Comparison of ENCODE assay signal across 23 cellular contexts in the genomic region with DNA sequence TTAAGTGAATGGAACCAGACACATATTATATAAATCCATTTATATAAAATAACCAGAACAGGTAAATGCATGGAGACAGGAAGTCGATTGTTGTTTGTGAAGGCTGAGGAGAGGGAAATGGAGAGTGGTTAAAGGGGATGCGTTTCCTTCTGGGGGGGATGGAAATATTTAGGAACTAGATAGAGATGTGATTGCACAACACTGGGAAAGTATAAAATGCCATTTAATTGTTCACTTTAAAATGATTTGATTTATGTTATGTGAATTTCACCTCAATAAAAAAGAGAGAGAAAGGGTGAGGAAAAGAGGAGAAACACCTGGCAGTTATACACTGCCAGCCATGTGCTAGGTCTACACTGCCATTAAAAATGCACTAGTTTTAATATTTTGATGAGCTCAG.
"Had no signal": no experiment of that assay in that cellular context is flagged by ENCODE, and none has a peak within 500 bp of the region (broad histone marks: within the 10 kb centered on the region; RNA-seq: fewer than 3 reads in every experiment).

No MANE protein-coding gene starts in this region.

- ATAC-seq: mucosa of descending colon; naive thymus-derived CD4-positive, alpha-beta T cell; natural killer cell treated with Interleukin-12 subunit alpha and Interleukin-12 subunit beta and Interleukin-15 and Interleukin-18, amount 100 ng/mL, for 72 hours; sciatic nerve; stimulated activated naive B cell treated with anti-CD40 and anti-IgM and Interleukin-4, amounts not matched to agents 10 μg/mL and 1 μg/mL and 100 μg/mL, for 72 hours; stimulated activated naive CD8-positive, alpha-beta T cell treated with anti-CD3 and anti-CD28 coated beads, Interleukin-15, amount 100 ng/mL, for 72 hours had no signal

- H3K4me1 ChIP-seq: tibial nerve, uterus had no signal

- H3K4me3 ChIP-seq: left ventricle myocardium inferior, lung, mucosa of descending colon, ovary, right atrium auricular region, skin epidermis, tibial nerve, uterus had no signal

- H3K27ac ChIP-seq: ovary, skin epidermis, tibial nerve, uterus had no signal

- H3K9me3 Mint-ChIP-seq: immature natural killer cell; natural killer cell treated with Interleukin-12 subunit alpha and Interleukin-12 subunit beta and Interleukin-15 and Interleukin-18, amount 100 ng/mL, for 72 hours; stimulated activated naive B cell treated with anti-CD40 and anti-IgM and Interleukin-4, amounts not matched to agents 10 μg/mL and 1 μg/mL and 100 μg/mL, for 72 hours; stimulated activated naive CD8-positive, alpha-beta T cell treated with anti-CD3 and anti-CD28 coated beads, Interleukin-15, amount 100 ng/mL, for 72 hours had no signal

- H3K36me3 ChIP-seq: left ventricle myocardium inferior, ovary, right atrium auricular region, tibial nerve, uterus had no signal

- DNase-seq: hypothalamus; immature natural killer cell; left ventricle myocardium inferior; midbrain; mucosa of descending colon; naive thymus-derived CD4-positive, alpha-beta T cell; ovary; stimulated activated CD4-positive, alpha-beta T cell treated with anti-CD3 and anti-CD28 coated beads, Interleukin-12 subunit alpha, Interleukin-12 subunit beta, amount 100 ng/mL, for 4 hours; stimulated activated CD4-positive, alpha-beta T cell treated with anti-CD3 and anti-CD28 coated beads, Interleukin-15, amount 100 ng/mL, for 24 hours; stimulated activated CD4-positive, alpha-beta T cell treated with anti-CD3 and anti-CD28 coated beads, Interleukin-2, amount 100 ng/mL, for 24 hours; stimulated activated CD4-positive, alpha-beta T cell treated with anti-CD3 and anti-CD28 coated beads, Interleukin-4, amount 100 ng/mL, for 1 hour; stimulated activated naive B cell treated with anti-CD40 and anti-IgM and Interleukin-4, amounts not matched to agents 10 μg/mL and 1 μg/mL and 100 μg/mL, for 72 hours; stimulated activated naive CD8-positive, alpha-beta T cell treated with anti-CD3 and anti-CD28 coated beads, Interleukin-15, amount 100 ng/mL, for 72 hours; substantia nigra; uterus had no signal

- H3K9me3 ChIP-seq: left ventricle myocardium inferior, mucosa of descending colon, ovary, right atrium auricular region, tibial nerve, uterus had no signal

- H3K36me3 Mint-ChIP-seq: immature natural killer cell; naive thymus-derived CD4-positive, alpha-beta T cell; natural killer cell treated with Interleukin-12 subunit alpha and Interleukin-12 subunit beta and Interleukin-15 and Interleukin-18, amount 100 ng/mL, for 72 hours; type B pancreatic cell had no signal

- H3K4me1 Mint-ChIP-seq: stimulated activated naive CD8-positive, alpha-beta T cell treated with anti-CD3 and anti-CD28 coated beads, Interleukin-15, amount 100 ng/mL, for 72 hours had no signal

- H3K27me3 Mint-ChIP-seq: naive thymus-derived CD4-positive, alpha-beta T cell; progenitor cell of endocrine pancreas; stimulated activated naive B cell treated with anti-CD40 and anti-IgM and Interleukin-4, amounts not matched to agents 10 μg/mL and 1 μg/mL and 100 μg/mL, for 72 hours; stimulated activated naive CD8-positive, alpha-beta T cell treated with anti-CD3 and anti-CD28 coated beads, Interleukin-15, amount 100 ng/mL, for 72 hours; type B pancreatic cell had no signal

- H3K4me3 Mint-ChIP-seq: immature natural killer cell; naive thymus-derived CD4-positive, alpha-beta T cell; natural killer cell treated with Interleukin-12 subunit alpha and Interleukin-12 subunit beta and Interleukin-15 and Interleukin-18, amount 100 ng/mL, for 72 hours; stimulated activated naive B cell treated with anti-CD40 and anti-IgM and Interleukin-4, amounts not matched to agents 10 μg/mL and 1 μg/mL and 100 μg/mL, for 72 hours; stimulated activated naive CD8-positive, alpha-beta T cell treated with anti-CD3 and anti-CD28 coated beads, Interleukin-15, amount 100 ng/mL, for 72 hours; type B pancreatic cell had no signal

- H3K27me3 ChIP-seq: ovary, right atrium auricular region, tibial nerve, uterus had no signal

- H3K27ac Mint-ChIP-seq: immature natural killer cell; naive thymus-derived CD4-positive, alpha-beta T cell; natural killer cell treated with Interleukin-12 subunit alpha and Interleukin-12 subunit beta and Interleukin-15 and Interleukin-18, amount 100 ng/mL, for 72 hours; progenitor cell of endocrine pancreas; stimulated activated naive CD8-positive, alpha-beta T cell treated with anti-CD3 and anti-CD28 coated beads, Interleukin-15, amount 100 ng/mL, for 72 hours had no signal
